8 cellular contexts compared by ENCODE assay signal in the genomic region with DNA sequence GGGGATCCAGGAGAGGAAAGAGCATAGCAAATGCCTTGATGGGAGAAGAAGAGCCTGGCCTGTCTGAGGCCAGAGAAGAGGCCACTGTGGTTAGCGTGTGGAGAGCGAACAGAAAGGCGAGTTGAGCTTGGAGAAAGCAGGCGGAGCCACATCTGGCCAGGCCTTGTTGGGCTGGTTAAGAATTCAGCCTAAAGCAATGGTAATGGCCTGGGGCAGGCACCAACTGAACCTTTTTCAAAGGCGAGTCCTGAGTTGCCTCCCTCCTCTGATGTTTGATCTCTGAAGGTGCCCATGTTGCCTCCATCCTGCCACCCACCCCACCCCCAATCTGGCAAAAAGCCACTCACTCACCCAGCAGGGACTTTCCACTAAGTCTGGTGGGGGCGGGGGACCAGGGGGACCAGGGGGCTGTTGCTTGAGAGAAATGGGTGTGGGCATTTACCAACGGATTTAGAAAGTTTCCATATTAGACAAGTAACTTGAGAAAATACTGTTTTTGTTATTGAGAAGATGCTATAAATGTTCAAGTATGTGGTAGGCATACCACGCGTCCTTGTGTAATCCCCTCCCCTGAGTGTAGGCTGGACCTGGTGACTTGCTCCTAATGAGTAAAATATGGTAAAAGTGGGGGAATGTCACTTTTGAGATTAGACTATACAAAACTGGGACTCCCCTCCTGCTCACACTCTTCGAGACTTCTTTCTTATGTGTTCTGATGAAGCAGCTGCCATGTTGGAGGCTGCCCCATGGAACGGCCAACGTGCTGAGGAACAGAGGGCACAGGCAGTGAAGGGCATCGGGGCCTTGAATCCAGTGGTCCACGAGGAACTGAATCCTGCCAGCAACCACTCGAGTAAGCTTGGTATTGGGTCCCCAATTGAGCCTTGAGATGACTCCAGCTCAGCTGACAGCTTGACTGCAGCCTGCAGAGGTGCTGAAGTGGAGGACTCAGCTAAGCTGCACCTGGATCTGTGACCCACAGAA.
A peak's percentile ranks its signal among the peaks of the same experiment; 100 is the strongest.
DNase-seq lines count a peak whose midpoint lies in the region; ATAC-seq and TF ChIP-seq lines count a peak whose summit lies in the region.

No MANE protein-coding gene starts in this region.

- H3K4me1 ChIP-seq in HAP-1 = no peaks in the 10 kb centered on the region

- in situ Hi-C loops in HAP-1 (cut with MboI; ENCODE audit: low sequenced_read_pairs) = loop anchor here (5.0 kb wide), 1 partner anchor 169 kb away; a partner anchor contains a TSS

- no peaks in the 10 kb centered on the region for H3K9me3 Mint-ChIP-seq in activated naive CD8-positive, alpha-beta T cell treated with anti-CD3 and anti-CD28 coated beads, Interleukin-2, amount 50 U/mL, for 24 hours

- peaks cover 3% of the 10 kb centered on the region for H3K36me3 Mint-ChIP-seq in activated naive CD8-positive, alpha-beta T cell treated with anti-CD3 and anti-CD28 coated beads, Interleukin-2, amount 50 U/mL, for 24 hours (ENCODE audit: low read depth)

- TF ChIP-seq CTCF in GM06990 (IDR thresholded peaks at IDR 0.05; ENCODE audit: insufficient read depth, low read length, poor library complexity, severe bottlenecking) = no peak

- ATAC-seq in activated naive CD8-positive, alpha-beta T cell treated with anti-CD3 and anti-CD28 coated beads, Interleukin-2, amount 50 U/mL, for 24 hours = peak; percentile 82
- no peak for ATAC-seq in HG03457 (IDR thresholded peaks at IDR 0.05; ENCODE audit: unreplicated experiment)

- peak overlapping the region; percentile 85 for H3K27ac Mint-ChIP-seq in activated naive CD8-positive, alpha-beta T cell treated with anti-CD3 and anti-CD28 coated beads, Interleukin-2, amount 50 U/mL, for 24 hours

- no peaks in the 10 kb centered on the region for H3K27me3 ChIP-seq in GM06990 (replicated peaks; ENCODE audit: control insufficient read depth, insufficient read depth, low read length)
- no peaks in the 10 kb centered on the region for H3K27me3 ChIP-seq in HAP-1 (ENCODE audit: low read depth)

- no peaks in the 10 kb centered on the region for H3K27me3 Mint-ChIP-seq in activated naive CD8-positive, alpha-beta T cell treated with anti-CD3 and anti-CD28 coated beads, Interleukin-2, amount 50 U/mL, for 24 hours

- H3K9me3 ChIP-seq in HAP-1 = no peaks in the 10 kb centered on the region

- H3K4me3 Mint-ChIP-seq in activated naive CD8-positive, alpha-beta T cell treated with anti-CD3 and anti-CD28 coated beads, Interleukin-2, amount 50 U/mL, for 24 hours = peak overlapping the region; percentile 71

- H3K4me3 ChIP-seq in GM06990 (replicated peaks; ENCODE audit: low read depth, low read length) = peak overlapping the region; percentile 41
- no peak overlapping the region for H3K4me3 ChIP-seq in HAP-1

- H3K4me1 Mint-ChIP-seq in activated naive CD8-positive, alpha-beta T cell treated with anti-CD3 and anti-CD28 coated beads, Interleukin-2, amount 50 U/mL, for 24 hours = peaks cover 74% of the 10 kb centered on the region

- H3K36me3 ChIP-seq in GM06990 (ENCODE audit: control insufficient read depth, insufficient read depth, low read length) (no peaks in the 10 kb centered on the region), HAP-1 (replicated peaks) (no peaks in the 10 kb centered on the region)

- peak; percentile 68 for DNase-seq in GM06990 (ENCODE audit: extremely low read depth, insufficient read length)
- DNase-seq in T-helper 22 cell (ENCODE audit: low read depth) = peak; percentile 31
- peak; percentile 89 for DNase-seq in activated naive CD8-positive, alpha-beta T cell treated with anti-CD3 and anti-CD28 coated beads, Interleukin-2, amount 50 U/mL, for 24 hours
- DNase-seq in stimulated activated CD4-positive, alpha-beta T cell treated with anti-CD3 and anti-CD28 coated beads, Interleukin-1b, Interleukin-23, amount 100 ng/mL, for 24 hours (ENCODE audit: low read depth in 4 of 4, low spot score in 1 of 4) = peak; percentile 70 to 87 (median 73)
- no peak for DNase-seq in COLO829 (ENCODE audit: low spot score)
- no peak for DNase-seq in HAP-1 (ENCODE audit: low spot score in 2 of 2)
- no peak for DNase-seq in DMS 273 treated with DMSO at 0.1 percent for 48 hours (lab: John Stamatoyannopoulos, UW)

Comparison
In these comparisons a context has a peak if more than half of its experiments do, and no peak if none do; other contexts are left out.
1. DNase-seq: peak in GM06990 (single experiment), T-helper 22 cell (single experiment), activated naive CD8-positive, alpha-beta T cell treated with anti-CD3 and anti-CD28 coated beads, Interleukin-2, amount 50 U/mL, for 24 hours (single experiment) and stimulated activated CD4-positive, alpha-beta T cell treated with anti-CD3 and anti-CD28 coated beads, Interleukin-1b, Interleukin-23, amount 100 ng/mL, for 24 hours (4 of 4); none in COLO829 (single experiment), HAP-1 (0 of 2) and DMS 273 treated with DMSO at 0.1 percent for 48 hours (single experiment).